ENCODE assay signal across 1 cellular context in genomic region chr18:32157580-32157979, GRCh38.
TF ChIP-seq lines count a peak whose summit lies in the region.

No MANE protein-coding gene starts in this region.

TF ChIP-seq in H1, 55 proteins besides CTCF, POLR2A, EP300 and RAD21:
- TF ChIP-seq CBX8 (IDR thresholded peaks at IDR 0.05; ENCODE audit: borderline replicate concordance, low read depth, low read length) = no peak
- peak; percentile 60 for TF ChIP-seq ASH2L (IDR thresholded peaks at IDR 0.05; ENCODE audit: low read length)
- no peak for TF ChIP-seq NANOG (IDR thresholded peaks at IDR 0.05; ENCODE audit: insufficient read depth, low read depth, low read length, poor library complexity, severe bottlenecking)
- TF ChIP-seq MAFK (IDR thresholded peaks at IDR 0.05; ENCODE audit: low read depth, low read length) = no peak
- no peak for TF ChIP-seq HDAC6 (IDR thresholded peaks at IDR 0.05; ENCODE audit: low read depth, low read length)
TF ChIP-seq in H1: peak in this region for 1.
